In the genomic region with DNA sequence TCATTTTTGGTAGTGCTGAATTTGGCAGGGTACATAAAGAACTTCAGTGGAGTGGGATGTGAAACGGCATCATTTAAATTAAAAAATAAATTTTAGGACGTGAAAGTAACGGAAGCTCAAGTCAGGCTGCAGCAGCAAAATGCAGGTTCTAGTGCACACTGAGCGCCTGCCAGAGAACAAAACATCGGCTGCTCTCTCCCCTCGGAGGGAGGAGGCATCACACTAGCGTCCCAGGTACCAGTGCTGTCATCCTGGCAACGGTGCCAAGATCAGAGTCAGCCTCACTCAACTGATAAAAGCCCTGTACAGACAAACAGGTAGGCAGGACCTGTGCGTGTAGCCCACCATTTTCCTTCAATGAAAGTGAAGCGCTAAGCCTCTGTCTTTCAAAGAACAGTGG, we compare ENCODE assay signal across 19 cellular contexts.
DNase-seq lines count a peak whose midpoint lies in the region; ATAC-seq and TF ChIP-seq lines count a peak whose summit lies in the region.
"Had no signal": no experiment of that assay in that cellular context is flagged by ENCODE, and none has a peak within 500 bp of the region (broad histone marks: within the 10 kb centered on the region; RNA-seq: fewer than 3 reads in every experiment).

No MANE protein-coding gene starts in this region.

- H4K20me1 ChIP-seq in H9 (ENCODE audit: control insufficient read depth, insufficient read depth, insufficient read length) = no peaks in the 10 kb centered on the region

- H3K4me1 Mint-ChIP-seq in H9 = peaks cover 54 to 58% of the 10 kb centered on the region in 2 experiments
- H3K4me1 Mint-ChIP-seq in WTC11 = peaks cover 65% of the 10 kb centered on the region

- H3K4me1 ChIP-seq in H9 (ENCODE audit: insufficient read depth, low read length) (peaks cover 10% of the 10 kb centered on the region), iPS-20b (ENCODE audit: insufficient read depth, low read length) (peaks cover 40% of the 10 kb centered on the region)

- H3K79me1 ChIP-seq in H9 (ENCODE audit: insufficient read depth, low read depth, low read length, poor library complexity, severe bottlenecking) = no peaks in the 10 kb centered on the region

- H3K4ac ChIP-seq in H9 (ENCODE audit: low read depth, low read length) = no peak overlapping the region

- no peak overlapping the region for H2AFZ ChIP-seq in H9 (ENCODE audit: low read length)

- WGBS in H9 (ENCODE audit: extremely low coverage, insufficient read length, low lambda C conversion rate) = no CpG with 5 or more reads among the region's 10 CpGs

- no peaks in the 10 kb centered on the region for H3K36me3 ChIP-seq in iPS-20b (ENCODE audit: insufficient read depth, low read depth, low read length)
- H3K36me3 ChIP-seq: SJSA1 had no signal

- no peaks in the 10 kb centered on the region for H3K9me3 ChIP-seq in H9 (ENCODE audit: control insufficient read depth, low read depth, low read length)
- H3K9me3 ChIP-seq in iPS-20b (ENCODE audit: insufficient read depth, low read depth, low read length) = no peaks in the 10 kb centered on the region
- H3K9me3 ChIP-seq: SJSA1 had no signal

- peak overlapping the region in 2 of 3 experiments; percentile 93 to 95; a peak in 4 of 7 replicates for H3K27ac Mint-ChIP-seq in H9
- no peak overlapping the region for H3K27ac Mint-ChIP-seq in WTC11

- no peak overlapping the region for H3K56ac ChIP-seq in H9 (ENCODE audit: insufficient read length, low read depth, low read length)

- H3K79me2 ChIP-seq in H9 (ENCODE audit: insufficient read depth, low read length) = no peaks in the 10 kb centered on the region

- H3K4me3 Mint-ChIP-seq in H9 (no peak overlapping the region), WTC11 (no peak overlapping the region)
- H3K4me3 Mint-ChIP-seq: CD4-positive, CD25-positive, alpha-beta regulatory T cell had no signal

- CTCF ChIA-PET in WTC11 (lab: Charles Lee) = interaction anchor here (1.5 kb wide), 1 partner anchor 16 kb away, joined by 6 read pairs; no protein-coding TSS in a partner anchor

- H3K9ac ChIP-seq in H9 (ENCODE audit: extremely low read depth, insufficient read length, low read length) = no peak overlapping the region
- no peak overlapping the region; the same call in 1 of the 2 replicates for H3K9ac ChIP-seq in iPS-20b (ENCODE audit: low read depth, low read length)

- no peaks in the 10 kb centered on the region for H3K23me2 ChIP-seq in H9 (ENCODE audit: insufficient read length, low read depth, low read length, poor library complexity, severe bottlenecking)

- H2BK15ac ChIP-seq in H9 (ENCODE audit: low read depth, low read length) = no peak overlapping the region

- ATAC-seq in WTC11 = peak; percentile 52
- no peak for ATAC-seq in GM19351 (IDR thresholded peaks at IDR 0.05; ENCODE audit: unreplicated experiment)
- no peak for ATAC-seq in GM18868 (IDR thresholded peaks at IDR 0.05; ENCODE audit: unreplicated experiment)
- ATAC-seq: Right ventricle myocardium inferior had no signal

- POLR2A ChIA-PET in WTC11 (lab: Charles Lee) = interaction anchor here (0.6 kb wide), 1 partner anchor 94 kb away, joined by 4 read pairs; no protein-coding TSS in a partner anchor

- H3K14ac ChIP-seq in H9 (ENCODE audit: insufficient read depth, low read length) = peak overlapping the region; percentile 69; the same call in 1 of the 2 replicates

- H3K27ac ChIP-seq in H9 (ENCODE audit: insufficient read length, low read depth, low read length) (no peak overlapping the region), iPS-20b (ENCODE audit: low read length) (peak overlapping the region; percentile 34)

- no peak overlapping the region for H4K5ac ChIP-seq in H9 (ENCODE audit: insufficient read length, low read depth, low read length)

- H4K8ac ChIP-seq in H9 (replicated peaks; ENCODE audit: insufficient read length, low read depth, low read length) = no peak overlapping the region

- no peaks in the 10 kb centered on the region for H3K27me3 ChIP-seq in H9 (ENCODE audit: insufficient read depth, low read length)
- no peaks in the 10 kb centered on the region for H3K27me3 ChIP-seq in iPS-20b (ENCODE audit: insufficient read depth, low read length)
- H3K27me3 ChIP-seq: SJSA1 had no signal

- H3K4me2 ChIP-seq in H9 (ENCODE audit: insufficient read depth, insufficient read length, low read length) = no peak overlapping the region

- H3K18ac ChIP-seq in H9 (ENCODE audit: insufficient read length, low read depth, low read length) = peak overlapping the region; percentile 39

- DNase-seq in H9 (no peak), WTC11 (ENCODE audit: low spot score) (peak; percentile 11), DMS53 (lab: John Stamatoyannopoulos, UW) (no peak)
- no peak for DNase-seq in stimulated activated CD4-positive, alpha-beta T cell treated with anti-CD3 and anti-CD28 coated beads, Interleukin-4, amount 100 ng/mL, for 24 hours
- DNase-seq: CD4-positive, CD25-positive, alpha-beta regulatory T cell; DMS79 treated with DMSO at 0.1 percent for 48 hours; KG1; NCI-H1092 treated with DMSO at 0.1 percent for 48 hours; NCI-H1436 treated with DMSO at 0.1 percent for 48 hours; NCI-H2029; NCI-H2171 treated with DMSO at 0.1 percent for 48 hours; NCI-H524 treated with DMSO at 0.1 percent for 48 hours; NCI-H82; OCI-M1 had no signal

- TF ChIP-seq CTCF in H9 (conservative IDR thresholded peaks at IDR 0.05) = no peak
- no peak for TF ChIP-seq CTCF in WTC11 (IDR thresholded peaks at IDR 0.05)

- H3K23ac ChIP-seq in H9 (ENCODE audit: insufficient read length, low read depth, low read length) = no peak overlapping the region

- H2BK120ac ChIP-seq in H9 (ENCODE audit: low read depth, low read length, poor library complexity, severe bottlenecking) = no peak overlapping the region

- H3K9me3 Mint-ChIP-seq in H9 = no peaks in the 10 kb centered on the region
- no peaks in the 10 kb centered on the region for H3K9me3 Mint-ChIP-seq in WTC11
- H3K9me3 Mint-ChIP-seq: CD4-positive, CD25-positive, alpha-beta regulatory T cell had no signal

- H4K91ac ChIP-seq in H9 (ENCODE audit: insufficient read length, low read depth, low read length) = no peak overlapping the region

- H3K36me3 Mint-ChIP-seq in H9 (ENCODE audit: insufficient read depth in 1 of 3, low read depth in 3 of 3) (no peaks in the 10 kb centered on the region), WTC11 (no peaks in the 10 kb centered on the region)
- H3K36me3 Mint-ChIP-seq: CD4-positive, CD25-positive, alpha-beta regulatory T cell had no signal

- H3K27me3 Mint-ChIP-seq in H9 (ENCODE audit: low read depth) = no peaks in the 10 kb centered on the region
- no peaks in the 10 kb centered on the region for H3K27me3 Mint-ChIP-seq in WTC11 (ENCODE audit: low read depth)
- H3K27me3 Mint-ChIP-seq: CD4-positive, CD25-positive, alpha-beta regulatory T cell had no signal

- no peak overlapping the region for H2AK5ac ChIP-seq in H9 (ENCODE audit: insufficient read length, low read length)

- H2BK20ac ChIP-seq in H9 (ENCODE audit: low read depth, low read length, poor library complexity, severe bottlenecking) = no peak overlapping the region

- H2BK5ac ChIP-seq in H9 (ENCODE audit: insufficient read length, low read length) = peak overlapping the region; percentile 9

- H3T11ph ChIP-seq in H9 (ENCODE audit: low read length) = no peak overlapping the region

- H2BK12ac ChIP-seq in H9 (ENCODE audit: insufficient read length, low read depth, low read length) = no peak overlapping the region

- H3K4me3 ChIP-seq in iPS-20b (ENCODE audit: low read length) = no peak overlapping the region
- H3K4me3 ChIP-seq: SJSA1 had no signal

TF ChIP-seq in WTC11, 78 proteins besides CTCF, POLR2A, EP300 and RAD21 (continues in another document):
- TF ChIP-seq TP53 (CRISPR knock-in tag; IDR thresholded peaks at IDR 0.05) = no peak
- no peak for TF ChIP-seq NR2C2 (CRISPR knock-in tag; IDR thresholded peaks at IDR 0.05)
- no peak for TF ChIP-seq ZNF423 (CRISPR knock-in tag; IDR thresholded peaks at IDR 0.05)
- TF ChIP-seq ATF1 (CRISPR knock-in tag; IDR thresholded peaks at IDR 0.05) = no peak
- TF ChIP-seq, protein P1, sequence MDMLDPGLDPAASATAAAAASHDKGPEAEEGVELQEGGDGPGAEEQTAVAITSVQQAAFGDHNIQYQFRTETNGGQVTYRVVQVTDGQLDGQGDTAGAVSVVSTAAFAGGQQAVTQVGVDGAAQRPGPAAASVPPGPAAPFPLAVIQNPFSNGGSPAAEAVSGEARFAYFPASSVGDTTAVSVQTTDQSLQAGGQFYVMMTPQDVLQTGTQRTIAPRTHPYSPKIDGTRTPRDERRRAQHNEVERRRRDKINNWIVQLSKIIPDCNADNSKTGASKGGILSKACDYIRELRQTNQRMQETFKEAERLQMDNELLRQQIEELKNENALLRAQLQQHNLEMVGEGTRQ (CRISPR knock-in tag; IDR thresholded peaks at IDR 0.05) = no peak
- no peak for TF ChIP-seq ZNF396 (CRISPR knock-in tag; IDR thresholded peaks at IDR 0.05; ENCODE audit: borderline replicate concordance)
- TF ChIP-seq, protein P2, sequence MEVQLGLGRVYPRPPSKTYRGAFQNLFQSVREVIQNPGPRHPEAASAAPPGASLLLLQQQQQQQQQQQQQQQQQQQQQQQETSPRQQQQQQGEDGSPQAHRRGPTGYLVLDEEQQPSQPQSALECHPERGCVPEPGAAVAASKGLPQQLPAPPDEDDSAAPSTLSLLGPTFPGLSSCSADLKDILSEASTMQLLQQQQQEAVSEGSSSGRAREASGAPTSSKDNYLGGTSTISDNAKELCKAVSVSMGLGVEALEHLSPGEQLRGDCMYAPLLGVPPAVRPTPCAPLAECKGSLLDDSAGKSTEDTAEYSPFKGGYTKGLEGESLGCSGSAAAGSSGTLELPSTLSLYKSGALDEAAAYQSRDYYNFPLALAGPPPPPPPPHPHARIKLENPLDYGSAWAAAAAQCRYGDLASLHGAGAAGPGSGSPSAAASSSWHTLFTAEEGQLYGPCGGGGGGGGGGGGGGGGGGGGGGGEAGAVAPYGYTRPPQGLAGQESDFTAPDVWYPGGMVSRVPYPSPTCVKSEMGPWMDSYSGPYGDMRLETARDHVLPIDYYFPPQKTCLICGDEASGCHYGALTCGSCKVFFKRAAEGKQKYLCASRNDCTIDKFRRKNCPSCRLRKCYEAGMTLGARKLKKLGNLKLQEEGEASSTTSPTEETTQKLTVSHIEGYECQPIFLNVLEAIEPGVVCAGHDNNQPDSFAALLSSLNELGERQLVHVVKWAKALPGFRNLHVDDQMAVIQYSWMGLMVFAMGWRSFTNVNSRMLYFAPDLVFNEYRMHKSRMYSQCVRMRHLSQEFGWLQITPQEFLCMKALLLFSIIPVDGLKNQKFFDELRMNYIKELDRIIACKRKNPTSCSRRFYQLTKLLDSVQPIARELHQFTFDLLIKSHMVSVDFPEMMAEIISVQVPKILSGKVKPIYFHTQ (CRISPR knock-in tag; IDR thresholded peaks at IDR 0.05) = no peak
- TF ChIP-seq, protein P3, sequence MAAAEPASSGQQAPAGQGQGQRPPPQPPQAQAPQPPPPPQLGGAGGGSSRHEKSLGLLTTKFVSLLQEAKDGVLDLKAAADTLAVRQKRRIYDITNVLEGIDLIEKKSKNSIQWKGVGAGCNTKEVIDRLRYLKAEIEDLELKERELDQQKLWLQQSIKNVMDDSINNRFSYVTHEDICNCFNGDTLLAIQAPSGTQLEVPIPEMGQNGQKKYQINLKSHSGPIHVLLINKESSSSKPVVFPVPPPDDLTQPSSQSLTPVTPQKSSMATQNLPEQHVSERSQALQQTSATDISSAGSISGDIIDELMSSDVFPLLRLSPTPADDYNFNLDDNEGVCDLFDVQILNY (CRISPR knock-in tag; IDR thresholded peaks at IDR 0.05) = no peak
- TF ChIP-seq ZNF219 (CRISPR knock-in tag; IDR thresholded peaks at IDR 0.05; ENCODE audit: borderline replicate concordance) = no peak
